Comparison of ENCODE assay signal across 9 cellular contexts in the genomic region with DNA sequence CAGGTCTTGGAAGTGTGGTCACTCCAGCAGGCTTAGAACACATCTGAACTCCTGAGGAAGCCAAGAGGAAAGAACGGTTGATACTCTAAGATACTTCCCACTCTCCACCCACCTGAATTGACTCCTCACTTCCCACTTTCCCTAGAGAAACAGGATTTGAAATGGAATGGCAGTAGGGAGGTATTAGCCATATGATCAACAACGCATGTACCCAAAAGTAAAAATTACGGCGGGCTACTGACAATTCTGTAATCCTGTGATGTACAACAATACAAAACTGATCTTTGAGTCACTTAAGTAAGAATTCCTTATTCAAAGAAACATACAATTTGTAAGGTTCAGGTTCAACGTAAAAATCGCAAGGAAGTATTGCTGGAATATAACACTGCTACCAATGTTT. TPM values are rescaled to one million over a fixed set of nuclear protein-coding genes. Genes with fewer than 3 reads are reported as not detected.
DNase-seq lines count a peak whose midpoint lies in the region; ATAC-seq and TF ChIP-seq lines count a peak whose summit lies in the region.
"Had no signal": no experiment of that assay in that cellular context is flagged by ENCODE, and none has a peak within 500 bp of the region (broad histone marks: within the 10 kb centered on the region; RNA-seq: fewer than 3 reads in every experiment).

No MANE protein-coding gene starts in this region.

- H3K4me3 ChIP-seq in H7 (ENCODE audit: insufficient read depth, low read depth, low read length) (peak overlapping the region; percentile 100), brain microvascular endothelial cell (ENCODE audit: low read depth, low read length) (peak overlapping the region; percentile 94), iPS-20b (ENCODE audit: low read length) (peak overlapping the region; percentile 92), skin epidermis (peak overlapping the region; percentile 49 to 77 (median 70))

- H3K9ac ChIP-seq in iPS-20b (ENCODE audit: low read depth, low read length), result peak overlapping the region; percentile 100; the same call in 1 of the 2 replicates

- H3K27me3 ChIP-seq in H7 (ENCODE audit: control insufficient read depth, insufficient read depth, low read length) (no peaks in the 10 kb centered on the region), brain microvascular endothelial cell (replicated peaks) (no peaks in the 10 kb centered on the region), iPS-20b (ENCODE audit: insufficient read depth, low read length) (no peaks in the 10 kb centered on the region)

- no peak for DNase-seq in H7
- no peak for DNase-seq in brain microvascular endothelial cell
- no peak for DNase-seq in activated T-cell treated with anti-CD3 and anti-CD28 coated beads, Interleukin-2, amount 50 U/mL, for 1 hour
- DNase-seq in natural killer cell, result no peak
- no peak for DNase-seq in omental fat pad (ENCODE audit: low spot score)
- DNase-seq: activated CD8-positive, alpha-beta memory T cell treated with anti-CD3 and anti-CD28 coated beads, Interleukin-2, amount 50 U/mL, for 48 hours had no signal

- H3K27me3 Mint-ChIP-seq in natural killer cell (ENCODE audit: low read depth in 2 of 2), result no peaks in the 10 kb centered on the region

- peaks cover 7% of the 10 kb centered on the region for H3K36me3 Mint-ChIP-seq in natural killer cell

- peaks cover 14% of the 10 kb centered on the region for H3K36me3 ChIP-seq in H7 (replicated peaks; ENCODE audit: control insufficient read depth, insufficient read depth, low read length)
- H3K36me3 ChIP-seq in brain microvascular endothelial cell (replicated peaks), result peaks cover 13% of the 10 kb centered on the region
- peaks cover 45% of the 10 kb centered on the region for H3K36me3 ChIP-seq in iPS-20b (ENCODE audit: insufficient read depth, low read depth, low read length)

- no peak overlapping the region for H3K27ac Mint-ChIP-seq in natural killer cell

- H3K4me3 Mint-ChIP-seq in natural killer cell, result no peak overlapping the region

- H3K9me3 ChIP-seq in iPS-20b (ENCODE audit: insufficient read depth, low read depth, low read length), result no peaks in the 10 kb centered on the region

- TF ChIP-seq CTCF in brain microvascular endothelial cell (IDR thresholded peaks at IDR 0.05; ENCODE audit: low read depth, low read length, missing control alignments), result no peak
- TF ChIP-seq CTCF in natural killer cell (IDR thresholded peaks at IDR 0.05), result no peak
- TF ChIP-seq CTCF in omental fat pad (IDR thresholded peaks at IDR 0.05), result no peak

- intact Hi-C loops in natural killer cell (cut with micrococcal nuclease), result no loop called here

- ATAC-seq in HG02623 (IDR thresholded peaks at IDR 0.05; ENCODE audit: unreplicated experiment) (no peak), natural killer cell (no peak), omental fat pad (ENCODE audit: low FRiP score) (no peak)

- H3K4me1 ChIP-seq in iPS-20b (ENCODE audit: insufficient read depth, low read length), result peaks cover 18% of the 10 kb centered on the region

- H3K27ac ChIP-seq in brain microvascular endothelial cell (no peak overlapping the region), iPS-20b (ENCODE audit: low read length) (no peak overlapping the region), skin epidermis (peak overlapping the region in 12 of 21 experiments; percentile 10 to 95 (median 48))

- in situ Hi-C loops in brain microvascular endothelial cell (cut with HindIII; ENCODE audit: low pct_ligation_motif_present, low sequenced_read_pairs), result no loop called here

- peaks cover 23 to 27% of the 10 kb centered on the region in 2 donors for H3K4me1 Mint-ChIP-seq in natural killer cell

- H3K9me3 Mint-ChIP-seq in natural killer cell, result no peaks in the 10 kb centered on the region

RNA-seq across cellular contexts. Expression of gene SPRY2, which starts 3.2 kb away (rescaled TPM):
- total RNA-seq in H7 (2014; rRNA removed; shearing (Covaris generic)), result 58.5 and 60.6 TPM in 2 replicates
- total RNA-seq in natural killer cell, result 1 to 10 TPM; 2.7 to 7.3 (median 3.0) TPM
- total RNA-seq in omental fat pad, result 100 to 1,000 TPM in 1 of 4 donors, 10 to 100 TPM in 3; 61.3 to 130 (median 68.3) TPM

Comparison
In these comparisons a context has a peak if more than half of its experiments do, and no peak if none do; other contexts are left out.
1. H3K27ac ChIP-seq: peak in skin epidermis (12 of 21); none in brain microvascular endothelial cell (single experiment) and iPS-20b (single experiment).
2. Peak in every context shown above with its lines, with median percentiles within 50 percentile points of each other: H3K4me3 ChIP-seq.